16 cellular contexts compared by ENCODE assay signal in genomic region chr11:126413426-126413825, GRCh38. TPM values are rescaled to one million over a fixed set of nuclear protein-coding genes. Genes with fewer than 3 reads are reported as not detected.
A peak's percentile ranks its signal among the peaks of the same experiment; 100 is the strongest.
DNase-seq lines count a peak whose midpoint lies in the region; ATAC-seq and TF ChIP-seq lines count a peak whose summit lies in the region.
"Had no signal": no experiment of that assay in that cellular context is flagged by ENCODE, and none has a peak within 500 bp of the region (broad histone marks: within the 10 kb centered on the region; RNA-seq: fewer than 3 reads in every experiment).

No MANE protein-coding gene starts in this region.

- peaks cover 0 to 2% of the 10 kb centered on the region in 2 donors for H3K4me1 ChIP-seq in neuronal stem cell (ENCODE audit: control insufficient read depth in 2 of 2, insufficient read depth in 1 of 2, low read depth in 1 of 2, low read length in 2 of 2)
- H3K4me1 ChIP-seq in thoracic aorta (ENCODE audit: control insufficient read depth in 1 of 2, low read depth in 2 of 2) = peaks cover 27 to 44% of the 10 kb centered on the region in 2 donors
- H3K4me1 ChIP-seq: HAP-1 had no signal

- no peak overlapping the region for H4K91ac ChIP-seq in neuronal stem cell (ENCODE audit: low read depth, low read length, poor library complexity)

- H3K4me3 Mint-ChIP-seq in progenitor cell of endocrine pancreas (ENCODE audit: low read depth) = no peak overlapping the region
- H3K4me3 Mint-ChIP-seq: CD14-positive monocyte had no signal

- no peaks in the 10 kb centered on the region for H3K79me1 ChIP-seq in neuronal stem cell (ENCODE audit: low read depth, low read length)

- intact Hi-C loops in dorsolateral prefrontal cortex (cut with DNase I) = no loop called here

- H3K27me3 ChIP-seq in dorsolateral prefrontal cortex (no peaks in the 10 kb centered on the region), neuronal stem cell (ENCODE audit: control insufficient read depth in 3 of 3, insufficient read depth in 3 of 3, low read depth in 1 of 3, low read length in 3 of 3) (no peaks in the 10 kb centered on the region), thoracic aorta (replicated peaks; ENCODE audit: insufficient read depth) (no peaks in the 10 kb centered on the region)

- H2BK120ac ChIP-seq in neuronal stem cell (ENCODE audit: low read depth, low read length) = no peak overlapping the region

- H3K36me3 ChIP-seq in neuronal stem cell (replicated peaks in 1 of 2; ENCODE audit: control insufficient read depth in 2 of 2, insufficient read depth in 2 of 2, low read length in 2 of 2) = peaks cover 12 to 29% of the 10 kb centered on the region in 2 donors
- peaks cover 7% of the 10 kb centered on the region for H3K36me3 ChIP-seq in thoracic aorta

- no peak overlapping the region for H2AK5ac ChIP-seq in neuronal stem cell (ENCODE audit: low read depth, low read length)

- no peak overlapping the region for H2BK12ac ChIP-seq in neuronal stem cell (ENCODE audit: low read length)

- H2BK15ac ChIP-seq in neuronal stem cell (ENCODE audit: low read length) = no peak overlapping the region

- H3K9me3 Mint-ChIP-seq in progenitor cell of endocrine pancreas (ENCODE audit: low read depth) = no peaks in the 10 kb centered on the region
- H3K9me3 Mint-ChIP-seq: CD14-positive monocyte had no signal

- H3K4me2 ChIP-seq in neuronal stem cell (ENCODE audit: insufficient read depth, low read length, poor library complexity, severe bottlenecking) = no peak overlapping the region

- no peaks in the 10 kb centered on the region for H3K9me3 ChIP-seq in neuronal stem cell (replicated peaks in 1 of 2; ENCODE audit: control insufficient read depth in 2 of 2, insufficient read depth in 1 of 2, low read depth in 1 of 2, low read length in 2 of 2)
- H3K9me3 ChIP-seq in thoracic aorta = no peaks in the 10 kb centered on the region
- H3K9me3 ChIP-seq: Caco-2, HAP-1 had no signal

- TF ChIP-seq CTCF in RWPE1 (conservative IDR thresholded peaks at IDR 0.05; ENCODE audit: low read depth) (no peak), dorsolateral prefrontal cortex (IDR thresholded peaks at IDR 0.05 in 54 of 56, conservative IDR thresholded peaks at IDR 0.05 in 2 of 56; ENCODE audit: low read depth in 1 of 56, partially characterized antibody in 56 of 56) (no peak), thoracic aorta (IDR thresholded peaks at IDR 0.05) (no peak), progenitor cell of endocrine pancreas (IDR thresholded peaks at IDR 0.05; ENCODE audit: unreplicated experiment) (no peak)

- DNase-seq in RWPE1 (ENCODE audit: low spot score) (no peak), dorsolateral prefrontal cortex (no peak), neuronal stem cell (ENCODE audit: low spot score) (no peak), thoracic aorta (ENCODE audit: low spot score) (no peak), retina (no peak), T-helper 1 cell (no peak), progenitor cell of endocrine pancreas (ENCODE audit: low spot score, unreplicated experiment) (no peak)
- DNase-seq: Caco-2, Karpas-422, NCI-H1417 treated with DMSO at 0.1 percent for 48 hours, NCI-H2029 treated with DMSO at 0.1 percent for 48 hours, NCI-H510A, NCI-H82 had no signal

- H3K23ac ChIP-seq in neuronal stem cell (ENCODE audit: low read depth, low read length, poor library complexity) = no peak overlapping the region

- H3K27ac ChIP-seq in RWPE1 = peak overlapping the region; percentile 90
- peak overlapping the region in 44 of 59 donors; percentile 13 to 95 (median 91) for H3K27ac ChIP-seq in dorsolateral prefrontal cortex
- no peak overlapping the region for H3K27ac ChIP-seq in neuronal stem cell (replicated peaks; ENCODE audit: low read length)
- H3K27ac ChIP-seq in thoracic aorta = peak overlapping the region; percentile 81 to 83

- no peak overlapping the region for H2BK5ac ChIP-seq in neuronal stem cell (ENCODE audit: low read length)

- peaks cover 3% of the 10 kb centered on the region for H3K27me3 Mint-ChIP-seq in progenitor cell of endocrine pancreas

- POLR2A ChIA-PET in RWPE1 (lab: Yijun Ruan, JAX; ENCODE audit: low non-redundant PET) = no interaction called here

- no peak overlapping the region for H3K14ac ChIP-seq in neuronal stem cell (ENCODE audit: low read length)

- H4K8ac ChIP-seq in neuronal stem cell (ENCODE audit: low read depth, low read length) = no peak overlapping the region

- no CpG with 5 or more reads among the region's 11 CpGs for WGBS in neuronal stem cell (ENCODE audit: extremely low coverage in 2 of 2, insufficient read length in 2 of 2, insufficient replicate concordance in 1 of 2), 2 donors

- no peak overlapping the region for H3K18ac ChIP-seq in neuronal stem cell (ENCODE audit: low read length)

- H3K9ac ChIP-seq in neuronal stem cell (ENCODE audit: low read depth, low read length, poor library complexity) = peak overlapping the region; percentile 53

- H3K4me3 ChIP-seq in dorsolateral prefrontal cortex (no peak overlapping the region), neuronal stem cell (ENCODE audit: low read length in 2 of 2) (no peak overlapping the region), thoracic aorta (no peak overlapping the region)
- H3K4me3 ChIP-seq: HAP-1 had no signal

- peaks cover 7% of the 10 kb centered on the region for H3K36me3 Mint-ChIP-seq in progenitor cell of endocrine pancreas (ENCODE audit: insufficient read depth)

- CTCF ChIA-PET in RWPE1 (lab: Yijun Ruan, JAX) = no interaction called here

- no peak overlapping the region for H3K27ac Mint-ChIP-seq in progenitor cell of endocrine pancreas
- H3K27ac Mint-ChIP-seq: CD14-positive monocyte had no signal

- H3K4ac ChIP-seq in neuronal stem cell (ENCODE audit: low read length) = no peak overlapping the region

- H3K4me1 Mint-ChIP-seq in progenitor cell of endocrine pancreas (ENCODE audit: low read depth) = peaks cover 2% of the 10 kb centered on the region

- H2AFZ ChIP-seq in neuronal stem cell (ENCODE audit: low read length) = no peak overlapping the region

- ATAC-seq in thoracic aorta (ENCODE audit: insufficient number of reproducible peaks, low FRiP score, low read depth) = no peak
- no peak for ATAC-seq in HG02588 (IDR thresholded peaks at IDR 0.05; ENCODE audit: unreplicated experiment)

RNA-seq across cellular contexts. Expression of gene ST3GAL4, which starts 57.9 kb away (rescaled TPM):
- total RNA-seq in dorsolateral prefrontal cortex (10 to 100 TPM; 19.8 to 70.4 (median 32.7) TPM), thoracic aorta (10 to 100 TPM; 27.7 to 98.0 TPM), progenitor cell of endocrine pancreas (7.8 and 8.8 TPM in 2 replicates)
- polyA plus RNA-seq in neuronal stem cell (2013, experiment 1 of 2) = 12.7 TPM
- 11.2 TPM for polyA plus RNA-seq in neuronal stem cell (2013, experiment 2 of 2)
